ENCODE assay signal across 1 cellular context in genomic region chr9:128593039-128593438, GRCh38.
TF ChIP-seq lines count a peak whose summit lies in the region.

No MANE protein-coding gene starts in this region.

TF ChIP-seq in H1, 55 proteins besides CTCF, POLR2A, EP300 and RAD21:
- TF ChIP-seq HDAC2 (IDR thresholded peaks at IDR 0.05; ENCODE audit: borderline replicate concordance in 1 of 2, low read depth in 2 of 2, low read length in 2 of 2) (no peak), E2F6 (IDR thresholded peaks at IDR 0.05) (no peak), NRF1 (IDR thresholded peaks at IDR 0.05; ENCODE audit: low read depth, low read length) (no peak), KDM5A (IDR thresholded peaks at IDR 0.05; ENCODE audit: low read length) (no peak), TAF1 (IDR thresholded peaks at IDR 0.05; ENCODE audit: low read depth, low read length) (no peak), ASH2L (IDR thresholded peaks at IDR 0.05; ENCODE audit: low read length) (no peak), SRF (IDR thresholded peaks at IDR 0.05; ENCODE audit: low read depth, low read length) (no peak), RFX5 (IDR thresholded peaks at IDR 0.05; ENCODE audit: borderline replicate concordance, low read depth, low read length) (no peak), CREB1 (IDR thresholded peaks at IDR 0.05) (no peak), RNF2 (IDR thresholded peaks at IDR 0.05; ENCODE audit: borderline replicate concordance, low read depth, low read length, missing control alignments, poor library complexity, severe bottlenecking) (no peak), CBX8 (IDR thresholded peaks at IDR 0.05; ENCODE audit: borderline replicate concordance, low read depth, low read length) (no peak), MAFK (IDR thresholded peaks at IDR 0.05; ENCODE audit: low read depth, low read length) (no peak)
TF ChIP-seq in H1: peak in this region for 0.
